8 cellular contexts compared by ENCODE assay signal in genomic region chr16:20865420-20866126, GRCh38. TPM values are rescaled to one million over a fixed set of nuclear protein-coding genes. Genes with fewer than 3 reads are reported as not detected.
DNase-seq lines count a peak whose midpoint lies in the region; ATAC-seq and TF ChIP-seq lines count a peak whose summit lies in the region.

No MANE protein-coding gene starts in this region.

- no peak overlapping the region for H2AFZ ChIP-seq in fibroblast of lung (ENCODE audit: low read length)

- TF ChIP-seq POLR2A in vagina (IDR thresholded peaks at IDR 0.05), result no peak
- TF ChIP-seq POLR2A in upper lobe of left lung (IDR thresholded peaks at IDR 0.05), result no peak

- H4K20me1 ChIP-seq in fibroblast of lung (ENCODE audit: control insufficient read depth, extremely low read depth, insufficient read depth, low read length), result no peaks in the 10 kb centered on the region

- intact Hi-C loops in heart right ventricle (cut with DNase I), result loop anchor here in 3 of 10 donors (5.0 kb wide), 1 partner anchor 37 kb away; the partner anchor contains the start of genes DCUN1D3 (in 3 of the 3) and LYRM1 (in 3 of the 3)
- intact Hi-C loops in Right ventricle myocardium superior (cut with DNase I), result no loop called here
- intact Hi-C loops in vagina (cut with DNase I), result loop anchor here (5.0 kb wide), 1 partner anchor 42 kb away; no protein-coding TSS in a partner anchor

- H3K9ac ChIP-seq in fibroblast of lung (ENCODE audit: insufficient read depth, low read length), result no peak overlapping the region

- H3K36me3 ChIP-seq in heart right ventricle (peaks cover 0 to 21% (median 0%) of the 10 kb centered on the region in 9 donors), fibroblast of lung (ENCODE audit: control insufficient read depth, insufficient read depth, low read length) (peaks cover 10% of the 10 kb centered on the region), vagina (peaks cover 0 to 14% of the 10 kb centered on the region in 2 donors), upper lobe of left lung (peaks cover 0 to 19% (median 14%) of the 10 kb centered on the region in 4 donors)

- H3K4me1 ChIP-seq in heart right ventricle, result peaks cover 23 to 83% (median 78%) of the 10 kb centered on the region in 9 donors
- H3K4me1 ChIP-seq in fibroblast of lung (ENCODE audit: control insufficient read depth, extremely low read depth, insufficient read depth, low read length), result peaks cover 28% of the 10 kb centered on the region
- peaks cover 63% of the 10 kb centered on the region for H3K4me1 ChIP-seq in vagina
- peaks cover 31 to 47% (median 42%) of the 10 kb centered on the region in 4 donors for H3K4me1 ChIP-seq in upper lobe of left lung

- DNase-seq in heart right ventricle, result no peak
- DNase-seq in Right ventricle myocardium superior, result no peak
- peak; percentile 54 for DNase-seq in M059J (ENCODE audit: low read depth)
- peak; percentile 65 to 77 for DNase-seq in fibroblast of lung (ENCODE audit: low read depth in 2 of 2)
- no peak for DNase-seq in vagina (ENCODE audit: extremely low spot score in 2 of 2)
- DNase-seq in middle frontal gyrus (ENCODE audit: extremely low spot score, low spot score), result no peak
- DNase-seq in activated CD4-positive, alpha-beta T cell treated with anti-CD3 and anti-CD28 coated beads for 48 hours, result no peak
- no peak for DNase-seq in upper lobe of left lung

- ATAC-seq in heart right ventricle (no peak), Right ventricle myocardium superior (ENCODE audit: poor library complexity) (no peak), upper lobe of left lung (ENCODE audit: low FRiP score in 2 of 2) (no peak)

- H3K9me3 ChIP-seq in heart right ventricle, result no peaks in the 10 kb centered on the region
- H3K9me3 ChIP-seq in fibroblast of lung (ENCODE audit: control insufficient read depth, insufficient read depth, low read depth, low read length), result no peaks in the 10 kb centered on the region
- H3K9me3 ChIP-seq in vagina, result no peaks in the 10 kb centered on the region
- H3K9me3 ChIP-seq in upper lobe of left lung, result no peaks in the 10 kb centered on the region

- 27 to 42% methylated on average over 6 of the region's 6 CpGs for WGBS in heart right ventricle, 2 donors
- 66% methylated on average over 6 of the region's 6 CpGs for WGBS in upper lobe of left lung, 2 donors

- TF ChIP-seq CTCF in heart right ventricle (IDR thresholded peaks at IDR 0.05) (no peak), fibroblast of lung (conservative IDR thresholded peaks at IDR 0.05 in 1 of 2, IDR thresholded peaks at IDR 0.05 in 1 of 2; ENCODE audit: low read depth in 1 of 2, low read length in 2 of 2) (no peak), vagina (IDR thresholded peaks at IDR 0.05) (no peak), upper lobe of left lung (IDR thresholded peaks at IDR 0.05) (no peak)

- H3K79me2 ChIP-seq in fibroblast of lung (ENCODE audit: control insufficient read depth, insufficient read depth, low read length), result peaks cover 79% of the 10 kb centered on the region

- H3K4me3 ChIP-seq in heart right ventricle (no peak overlapping the region), fibroblast of lung (replicated peaks in 1 of 4; ENCODE audit: control extremely low read depth in 1 of 4, insufficient read depth in 1 of 4, low read depth in 3 of 4, low read length in 4 of 4) (no peak overlapping the region), vagina (no peak overlapping the region), upper lobe of left lung (no peak overlapping the region)

- H3K27ac ChIP-seq in heart right ventricle (peak overlapping the region; percentile 11 to 80 (median 58)), fibroblast of lung (ENCODE audit: insufficient read depth, low read length) (peak overlapping the region; percentile 82), vagina (peak overlapping the region; percentile 43), upper lobe of left lung (peak overlapping the region in 2 of 4 donors; percentile 51 to 65)

- H3K27me3 ChIP-seq in heart right ventricle (no peaks in the 10 kb centered on the region), fibroblast of lung (ENCODE audit: control insufficient read depth, insufficient read depth, low read length) (no peaks in the 10 kb centered on the region), vagina (no peaks in the 10 kb centered on the region), upper lobe of left lung (no peaks in the 10 kb centered on the region)

- H3K4me2 ChIP-seq in fibroblast of lung (ENCODE audit: extremely low read depth, insufficient read depth, low read length), result peak overlapping the region; percentile 30

- no peak for TF ChIP-seq EP300 in upper lobe of left lung (IDR thresholded peaks at IDR 0.05)

RNA-seq across cellular contexts. Expression of gene DCUN1D3, which starts 34.6 kb away (rescaled TPM):
- total RNA-seq in heart right ventricle (10 to 100 TPM in 6 of 10 donors, 1 to 10 TPM in 4; 7.8 to 32.6 (median 11.2) TPM), Right ventricle myocardium superior (14.6 TPM), fibroblast of lung (30.8 and 42.8 TPM in 2 replicates), vagina (19.2 TPM), upper lobe of left lung (10 to 100 TPM in 5 of 6 donors, 1 to 10 TPM in 1; 7.2 to 33.0 (median 19.3) TPM)
- polyA plus RNA-seq in heart right ventricle (1 to 10 TPM; 3.4 to 4.2 TPM), fibroblast of lung (18.7 and 20.4 TPM in 2 replicates)
- 12.5 and 12.6 TPM in 2 replicates for total RNA-seq in M059J (2014; rRNA removed; shearing (Covaris generic))
- 13.6 and 17.0 TPM in 2 replicates for polyA plus RNA-seq in fibroblast of lung (2012)
- polyA minus RNA-seq in fibroblast of lung (ENCODE audit: low replicate concordance), result 13.3 and 22.0 TPM in 2 replicates

RNA-seq across cellular contexts. Expression of gene LYRM1, which starts 35.0 kb away (rescaled TPM):
- total RNA-seq in heart right ventricle (10 to 100 TPM; 37.4 to 69.1 (median 48.9) TPM), Right ventricle myocardium superior (49.8 TPM), fibroblast of lung (87.1 and 131 TPM in 2 replicates), vagina (23.6 TPM), upper lobe of left lung (10 to 100 TPM in 5 of 6 donors, 1 to 10 TPM in 1; 6.8 to 34.4 (median 22.3) TPM)
- polyA plus RNA-seq in heart right ventricle (10 to 100 TPM; 59.9 to 69.4 TPM), fibroblast of lung (54.9 and 55.3 TPM in 2 replicates)
- total RNA-seq in M059J (2014; rRNA removed; shearing (Covaris generic)), result 33.5 and 45.9 TPM in 2 replicates
- polyA plus RNA-seq in fibroblast of lung (2012), result 39.0 and 42.7 TPM in 2 replicates
- 1.4 TPM in 2 replicates for polyA minus RNA-seq in fibroblast of lung (ENCODE audit: low replicate concordance)

RNA-seq across cellular contexts. Expression of gene REXO5, which starts 59.2 kb away (rescaled TPM):
- total RNA-seq in heart right ventricle (1 to 10 TPM; 3.1 to 6.9 (median 5.2) TPM), Right ventricle myocardium superior (5.1 TPM), fibroblast of lung (3.1 and 9.1 TPM in 2 replicates), vagina (3.7 TPM), upper lobe of left lung (10 to 100 TPM in 1 of 6 donors, 1 to 10 TPM in 5; 2.1 to 12.7 (median 3.0) TPM)
- polyA plus RNA-seq in heart right ventricle (1 to 10 TPM; 2.0 to 2.6 TPM), fibroblast of lung (5.6 and 8.0 TPM in 2 replicates)
- 9.5 and 12.8 TPM in 2 replicates for total RNA-seq in M059J (2014; rRNA removed; shearing (Covaris generic))
- polyA plus RNA-seq in fibroblast of lung (2012), result 4.3 and 7.6 TPM in 2 replicates
- 3.0 and 10.1 TPM in 2 replicates for polyA minus RNA-seq in fibroblast of lung (ENCODE audit: low replicate concordance)

RNA-seq across cellular contexts. Expression of gene ERI2, which starts 59.3 kb away (rescaled TPM):
- total RNA-seq in heart right ventricle, result 10 to 100 TPM in 8 of 10 donors, 1 to 10 TPM in 2; 8.1 to 13.6 (median 12.0) TPM
- 10 to 100 TPM in 1 of 2 donors, 1 to 10 TPM in 1; 3.2 to 10.6 TPM for polyA plus RNA-seq in heart right ventricle
- total RNA-seq in Right ventricle myocardium superior, result 10.0 TPM
- total RNA-seq in M059J (2014; rRNA removed; shearing (Covaris generic)), result 14.0 and 22.3 TPM in 2 replicates
- 22.3 and 30.1 TPM in 2 replicates for total RNA-seq in fibroblast of lung
- 10.5 and 14.5 TPM in 2 replicates for polyA plus RNA-seq in fibroblast of lung
- polyA plus RNA-seq in fibroblast of lung (2012), result 7.5 and 12.1 TPM in 2 replicates
- polyA minus RNA-seq in fibroblast of lung (ENCODE audit: low replicate concordance), result 0.31 and 0.48 TPM in 2 replicates
- 6.4 TPM for total RNA-seq in vagina
- 10 to 100 TPM in 4 of 6 donors, 1 to 10 TPM in 2; 7.3 to 13.8 (median 11.6) TPM for total RNA-seq in upper lobe of left lung

Comparison
In these comparisons a context has a peak if more than half of its experiments do, and no peak if none do; other contexts are left out.
1. DNase-seq: peak in M059J (single experiment) and fibroblast of lung (2 of 2); none in heart right ventricle (0 of 2), Right ventricle myocardium superior (single experiment), vagina (0 of 2), middle frontal gyrus (single experiment), activated CD4-positive, alpha-beta T cell treated with anti-CD3 and anti-CD28 coated beads for 48 hours (single experiment) and upper lobe of left lung (0 of 2).